ENCODE assay signal across 22 cellular contexts in genomic region chr17:59145571-59146096, GRCh38.
"Had no signal": no experiment of that assay in that cellular context is flagged by ENCODE, and none has a peak within 500 bp of the region (broad histone marks: within the 10 kb centered on the region; RNA-seq: fewer than 3 reads in every experiment).

No MANE protein-coding gene starts in this region.

- H3K9me3 Mint-ChIP-seq: IgD-negative memory B cell had no signal

- H3K4me2 ChIP-seq: KMS-11 had no signal

- FAIRE-seq: K562, RCC 7860 had no signal

- H3K27ac ChIP-seq: KMS-11, SJSA1, SK-N-MC had no signal

- ATAC-seq: K562 had no signal

- H3K27me3 ChIP-seq: SJSA1 had no signal

- H3K4me3 Mint-ChIP-seq: IgD-negative memory B cell had no signal

- H3K9me3 ChIP-seq: SJSA1 had no signal

- H3K36me3 Mint-ChIP-seq: IgD-negative memory B cell had no signal

- DNase-seq: Kasumi-1, NCI-H1092 treated with DMSO at 0.1 percent for 48 hours, NCI-H1436, NCI-H187, NCI-H2029, NCI-H2081 treated with DMSO at 0.1 percent for 48 hours, NCI-H2171, NCI-H226, NCI-H446, NCI-H510A, NCI-H524 treated with DMSO at 0.1 percent for 48 hours, NCI-H69, NCI-H774, Right ventricle myocardium superior, RPMI8226, SIG-M5 had no signal

- H3K27me3 Mint-ChIP-seq: IgD-negative memory B cell had no signal

- H3K4me1 ChIP-seq: SJSA1 had no signal

- H3K27ac Mint-ChIP-seq: IgD-negative memory B cell had no signal

- H3K9ac ChIP-seq: KMS-11 had no signal

- H3K4me3 ChIP-seq: K562, SJSA1, SK-N-MC had no signal
